Comparison of ENCODE assay signal across 8 cellular contexts in genomic region chr13:78608254-78608704, GRCh38. TPM values are rescaled to one million over a fixed set of nuclear protein-coding genes. Genes with fewer than 3 reads are reported as not detected.
DNase-seq lines count a peak whose midpoint lies in the region; ATAC-seq and TF ChIP-seq lines count a peak whose summit lies in the region.

No MANE protein-coding gene starts in this region.

- POLR2A ChIA-PET in RWPE1 (lab: Yijun Ruan, JAX; ENCODE audit: low non-redundant PET) = no interaction called here

- CTCF ChIA-PET in RWPE1 (lab: Yijun Ruan, JAX) = no interaction called here

- H3K27me3 ChIP-seq in SJCRH30 = no peaks in the 10 kb centered on the region
- H3K27me3 ChIP-seq in gastrocnemius medialis = peaks cover 73 to 78% (median 78%) of the 10 kb centered on the region in 3 donors

- peak overlapping the region; percentile 55; the same call in 1 of the 2 replicates for H3K9ac ChIP-seq in ES-I3 (ENCODE audit: low read depth, low read length)

- H3K27ac ChIP-seq in SJCRH30 (peak overlapping the region; percentile 55), gastrocnemius medialis (no peak overlapping the region), RWPE1 (no peak overlapping the region)

- ATAC-seq in gastrocnemius medialis (no peak), GM21390 (IDR thresholded peaks at IDR 0.05; ENCODE audit: unreplicated experiment) (no peak)

- DNase-seq in SJCRH30 (no peak), fibroblast of the aortic adventitia (ENCODE audit: low read depth) (no peak), gastrocnemius medialis (no peak), KG1 (lab: John Stamatoyannopoulos, UW) (no peak), NCI-H2107 treated with DMSO at 0.1 percent for 48 hours (lab: John Stamatoyannopoulos, UW; ENCODE audit: unreplicated experiment) (no peak), RWPE1 (ENCODE audit: low spot score) (no peak)

- no peak for TF ChIP-seq CTCF in fibroblast of the aortic adventitia (IDR thresholded peaks at IDR 0.05; ENCODE audit: insufficient read depth, low read length)
- TF ChIP-seq CTCF in gastrocnemius medialis (IDR thresholded peaks at IDR 0.05 in 4 of 5, conservative IDR thresholded peaks at IDR 0.05 in 1 of 5) = no peak
- no peak for TF ChIP-seq CTCF in RWPE1 (conservative IDR thresholded peaks at IDR 0.05; ENCODE audit: low read depth)

- intact Hi-C loops in gastrocnemius medialis (cut with DNase I; ENCODE audit: low total_unique reads) = loop anchor here (5.0 kb wide), 1 partner anchor 49 kb away; the partner anchor contains the start of gene OBI1

- H3K9me3 ChIP-seq in ES-I3 (ENCODE audit: control insufficient read depth, insufficient read depth, low read length) = no peaks in the 10 kb centered on the region
- no peaks in the 10 kb centered on the region; the same call in 1 of the 2 replicates for H3K9me3 ChIP-seq in SJCRH30 (replicated peaks)
- no peaks in the 10 kb centered on the region for H3K9me3 ChIP-seq in gastrocnemius medialis

- H3K4me3 ChIP-seq in SJCRH30 (peak overlapping the region; percentile 53), fibroblast of the aortic adventitia (ENCODE audit: low read depth, low read length) (peak overlapping the region; percentile 63), gastrocnemius medialis (peak overlapping the region; percentile 58 to 83 (median 60))

- in situ Hi-C loops in gastrocnemius medialis (cut with MboI; ENCODE audit: low sequenced_read_pairs in 4 of 4) = no loop called here

- TF ChIP-seq POLR2A in gastrocnemius medialis (IDR thresholded peaks at IDR 0.05) = no peak

- peaks cover 4% of the 10 kb centered on the region for H3K4me1 ChIP-seq in ES-I3 (ENCODE audit: insufficient read depth, low read length)
- peaks cover 7% of the 10 kb centered on the region; the same call in 1 of the 2 replicates for H3K4me1 ChIP-seq in SJCRH30
- peaks cover 0 to 17% of the 10 kb centered on the region in 2 donors for H3K4me1 ChIP-seq in gastrocnemius medialis

- H3K36me3 ChIP-seq in ES-I3 (ENCODE audit: insufficient read depth, low read length) (no peaks in the 10 kb centered on the region), SJCRH30 (peaks cover 3% of the 10 kb centered on the region; the same call in 1 of the 2 replicates), gastrocnemius medialis (no peaks in the 10 kb centered on the region)

RNA-seq across cellular contexts. Expression of gene POU4F1, which starts 4.9 kb away (rescaled TPM):
- 77.8 and 97.0 TPM in 2 replicates for total RNA-seq in SJCRH30 (2014; rRNA removed; shearing (Covaris generic))
- total RNA-seq in fibroblast of the aortic adventitia (ENCODE audit: low replicate concordance) = not detected in 2 replicates
- not detected for total RNA-seq in gastrocnemius medialis

RNA-seq across cellular contexts. Expression of gene OBI1, which starts 50.7 kb away (rescaled TPM):
- 66.8 and 73.3 TPM in 2 replicates for total RNA-seq in SJCRH30 (2014; rRNA removed; shearing (Covaris generic))
- 20.0 and 28.3 TPM in 2 replicates for total RNA-seq in fibroblast of the aortic adventitia (ENCODE audit: low replicate concordance)
- 1 to 10 TPM; 4.8 to 6.7 (median 5.8) TPM for total RNA-seq in gastrocnemius medialis

Comparison
In these comparisons a context has a peak if more than half of its experiments do, and no peak if none do; other contexts are left out.
1. RNA of gene POU4F1, which starts 4.9 kb away (total RNA-seq): 77.8 to 97.0 TPM in SJCRH30; not detected in gastrocnemius medialis and not detected in fibroblast of the aortic adventitia; every median in the first group is over 10 times any median in the second.
2. Peak in every context shown above with its lines, with median percentiles within 50 percentile points of each other: H3K4me3 ChIP-seq.